Comparison of ENCODE assay signal across 11 cellular contexts in the genomic region with DNA sequence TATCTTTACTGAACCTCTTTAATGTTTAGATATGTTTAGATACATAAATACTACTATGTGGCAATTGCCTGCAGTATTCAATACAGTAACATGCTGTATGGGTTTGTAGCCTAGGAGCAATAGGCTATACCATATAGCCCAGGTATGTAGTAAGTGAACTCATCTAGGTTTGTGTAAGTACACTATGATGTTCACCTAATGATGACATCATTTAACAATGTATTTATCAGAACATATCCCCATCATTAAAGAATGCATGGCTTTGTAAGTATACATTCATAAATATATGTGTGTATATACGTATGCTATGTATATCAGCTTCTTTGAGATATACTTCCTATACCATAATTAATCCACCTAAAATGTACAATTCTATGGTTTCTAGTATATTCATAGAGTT.
"Had no signal": no experiment of that assay in that cellular context is flagged by ENCODE, and none has a peak within 500 bp of the region (broad histone marks: within the 10 kb centered on the region; RNA-seq: fewer than 3 reads in every experiment).

No MANE protein-coding gene starts in this region.

- H2AFZ ChIP-seq: GM23248, GM23338 had no signal

- H3K4me3 ChIP-seq: GM23248, GM23338, HAP-1 had no signal

- H3K27ac ChIP-seq: GM23248 had no signal

- H3K36me3 ChIP-seq: HAP-1 had no signal

- FAIRE-seq: H1, H54 had no signal

- DNase-seq: GM23248, GOT3, H7, H9, HCEC 1CT, HFFc6 had no signal

- H3K4me2 ChIP-seq: GM23338 had no signal

- ATAC-seq: GM23338, HCT116 had no signal

- H3K4me1 ChIP-seq: HAP-1 had no signal

- H3K9me3 ChIP-seq: HAP-1 had no signal

- H3K9ac ChIP-seq: GM23248 had no signal
